ENCODE assay signal across 8 cellular contexts in the genomic region with DNA sequence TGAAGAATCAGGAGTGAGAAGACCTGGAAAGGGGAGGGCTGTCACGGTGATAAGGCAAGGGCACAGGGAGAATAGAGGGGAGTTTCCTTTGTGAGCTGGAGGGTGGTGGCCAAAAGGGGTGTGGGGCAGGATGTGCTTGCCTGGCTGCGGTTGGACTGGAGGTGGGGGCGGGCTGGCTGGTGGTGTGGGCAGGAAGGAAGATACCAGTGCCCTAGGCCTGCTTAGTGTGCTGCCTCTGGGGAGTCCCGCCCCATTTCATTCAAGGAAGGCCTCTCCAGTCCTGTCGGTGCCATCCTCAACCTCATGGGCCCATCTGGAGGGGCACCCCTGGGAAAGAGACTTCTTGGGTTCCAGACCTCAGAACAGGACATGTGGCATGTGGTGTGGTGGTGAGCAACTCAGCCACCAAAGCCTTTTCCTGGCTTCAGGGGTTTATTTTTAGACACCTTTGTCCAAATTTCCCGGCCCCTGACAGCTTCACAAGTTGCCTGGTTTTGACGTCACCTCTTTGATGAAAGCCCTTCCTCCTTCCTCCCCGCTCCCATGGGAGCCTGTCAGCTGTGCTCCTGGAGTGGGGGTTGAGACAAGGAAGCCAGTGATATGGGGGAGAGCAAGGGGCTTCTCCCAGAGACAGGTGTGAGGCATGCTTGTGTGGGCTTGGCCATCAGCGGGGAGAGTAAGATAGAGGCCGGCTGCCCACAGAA. TPM values are rescaled to one million over a fixed set of nuclear protein-coding genes. Genes with fewer than 3 reads are reported as not detected.
DNase-seq lines count a peak whose midpoint lies in the region; ATAC-seq, FAIRE-seq and TF ChIP-seq lines count a peak whose summit lies in the region.

No MANE protein-coding gene starts in this region.

- ATAC-seq in GM18868 (IDR thresholded peaks at IDR 0.05; ENCODE audit: unreplicated experiment) = peak; percentile 77

- no peaks in the 10 kb centered on the region for H3K9me3 Mint-ChIP-seq in osteocyte (ENCODE audit: unreplicated experiment)

- no peak overlapping the region for H3K4me3 Mint-ChIP-seq in osteocyte (ENCODE audit: unreplicated experiment)

- peaks cover 35% of the 10 kb centered on the region for H3K4me1 Mint-ChIP-seq in osteocyte (ENCODE audit: unreplicated experiment)

- DNase-seq in HT1080 (ENCODE audit: low read depth) (peak; percentile 93), osteocyte (ENCODE audit: extremely low spot score, unreplicated experiment) (no peak), urothelium cell line (ENCODE audit: low spot score) (peak; percentile 69), NCI-H526 (lab: John Stamatoyannopoulos, UW) (no peak), cerebellar nuclear complex (lab: John Stamatoyannopoulos, UW) (no peak)
- DNase-seq in activated CD4-positive, alpha-beta T cell treated with anti-CD3 and anti-CD28 coated beads, Interleukin-2, amount 50 U/mL, for 48 hours = peak; percentile 85 to 87
- peak; percentile 70 for DNase-seq in effector CD4-positive, alpha-beta T cell

- H3K36me3 Mint-ChIP-seq in osteocyte (ENCODE audit: unreplicated experiment) = peaks cover 23% of the 10 kb centered on the region

- peak overlapping the region; percentile 24 for H3K27ac Mint-ChIP-seq in osteocyte (ENCODE audit: unreplicated experiment)

- FAIRE-seq in urothelium cell line (lab: Jason Lieb, UNC) = no peak

- H3K27me3 Mint-ChIP-seq in osteocyte (ENCODE audit: unreplicated experiment) = no peaks in the 10 kb centered on the region

- no peak for TF ChIP-seq CTCF in osteocyte (IDR thresholded peaks at IDR 0.05)

RNA-seq across cellular contexts. Expression of a gene that starts 15.6 kb away (rescaled TPM):
- 76.6 and 84.8 TPM in 2 replicates for total RNA-seq in HT1080 (2014; rRNA removed; shearing (Covaris generic))
- polyA plus RNA-seq in HT1080 (2015; cell fraction: cytosol; rRNA removed) = 48.7 and 59.2 TPM in 2 replicates
- polyA plus RNA-seq in HT1080 (2015; cell fraction: nucleus; rRNA removed) = 36.2 and 36.5 TPM in 2 replicates
- 63.0 and 65.2 TPM in 2 replicates for total RNA-seq in osteocyte

RNA-seq across cellular contexts. Expression of a gene that starts 20.2 kb away (rescaled TPM):
- under 0.01 and 0.06 TPM in 2 replicates for total RNA-seq in HT1080 (2014; rRNA removed; shearing (Covaris generic))
- not detected in 2 replicates for polyA plus RNA-seq in HT1080 (2015; cell fraction: cytosol; rRNA removed)
- 0.17 TPM in 1 of 2 replicates, not detected in the other for polyA plus RNA-seq in HT1080 (2015; cell fraction: nucleus; rRNA removed)
- 0.10 and 0.32 TPM in 2 replicates for total RNA-seq in osteocyte

Comparison
In these comparisons a context has a peak if more than half of its experiments do, and no peak if none do; other contexts are left out.
1. DNase-seq: peak in HT1080 (single experiment), activated CD4-positive, alpha-beta T cell treated with anti-CD3 and anti-CD28 coated beads, Interleukin-2, amount 50 U/mL, for 48 hours (2 of 2), effector CD4-positive, alpha-beta T cell (single experiment) and urothelium cell line (single experiment); none in osteocyte (single experiment), NCI-H526 (0 of 2) and cerebellar nuclear complex (0 of 2).